Comparison of ENCODE assay signal across 1 cellular context in the genomic region with DNA sequence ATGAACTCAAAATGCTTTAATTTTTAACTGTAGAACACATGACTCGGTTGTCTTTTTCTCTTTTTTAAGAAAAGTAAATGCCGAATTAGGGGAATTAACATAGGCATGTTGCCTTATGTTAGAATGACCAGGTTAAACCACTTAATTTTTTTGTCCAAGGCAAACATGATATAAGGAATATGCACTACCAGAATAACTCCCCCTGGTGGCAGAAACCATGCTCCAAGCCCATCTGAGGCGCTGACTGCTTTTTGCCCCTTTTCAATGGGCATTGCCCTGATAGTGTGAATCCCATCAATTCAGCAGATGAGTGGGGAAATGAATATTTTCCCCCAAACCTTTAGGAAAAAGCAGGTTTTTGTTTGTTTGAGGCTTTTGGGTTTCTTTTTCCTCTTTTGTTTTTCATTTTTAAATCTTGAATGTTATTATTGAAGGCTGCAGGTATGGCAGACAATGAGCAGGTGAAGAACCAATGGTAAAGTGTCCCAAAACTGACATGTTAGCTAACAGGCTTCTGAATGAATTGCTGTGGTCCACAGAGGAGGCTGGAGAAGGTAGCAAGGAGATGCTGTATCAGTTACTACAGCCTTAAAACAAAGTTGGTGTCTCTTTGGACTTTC.
TF ChIP-seq lines count a peak whose summit lies in the region.

No MANE protein-coding gene starts in this region.

TF ChIP-seq in K562, 482 proteins besides CTCF, POLR2A, EP300 and RAD21 (continued from another document):
- TF ChIP-seq, protein P1, sequence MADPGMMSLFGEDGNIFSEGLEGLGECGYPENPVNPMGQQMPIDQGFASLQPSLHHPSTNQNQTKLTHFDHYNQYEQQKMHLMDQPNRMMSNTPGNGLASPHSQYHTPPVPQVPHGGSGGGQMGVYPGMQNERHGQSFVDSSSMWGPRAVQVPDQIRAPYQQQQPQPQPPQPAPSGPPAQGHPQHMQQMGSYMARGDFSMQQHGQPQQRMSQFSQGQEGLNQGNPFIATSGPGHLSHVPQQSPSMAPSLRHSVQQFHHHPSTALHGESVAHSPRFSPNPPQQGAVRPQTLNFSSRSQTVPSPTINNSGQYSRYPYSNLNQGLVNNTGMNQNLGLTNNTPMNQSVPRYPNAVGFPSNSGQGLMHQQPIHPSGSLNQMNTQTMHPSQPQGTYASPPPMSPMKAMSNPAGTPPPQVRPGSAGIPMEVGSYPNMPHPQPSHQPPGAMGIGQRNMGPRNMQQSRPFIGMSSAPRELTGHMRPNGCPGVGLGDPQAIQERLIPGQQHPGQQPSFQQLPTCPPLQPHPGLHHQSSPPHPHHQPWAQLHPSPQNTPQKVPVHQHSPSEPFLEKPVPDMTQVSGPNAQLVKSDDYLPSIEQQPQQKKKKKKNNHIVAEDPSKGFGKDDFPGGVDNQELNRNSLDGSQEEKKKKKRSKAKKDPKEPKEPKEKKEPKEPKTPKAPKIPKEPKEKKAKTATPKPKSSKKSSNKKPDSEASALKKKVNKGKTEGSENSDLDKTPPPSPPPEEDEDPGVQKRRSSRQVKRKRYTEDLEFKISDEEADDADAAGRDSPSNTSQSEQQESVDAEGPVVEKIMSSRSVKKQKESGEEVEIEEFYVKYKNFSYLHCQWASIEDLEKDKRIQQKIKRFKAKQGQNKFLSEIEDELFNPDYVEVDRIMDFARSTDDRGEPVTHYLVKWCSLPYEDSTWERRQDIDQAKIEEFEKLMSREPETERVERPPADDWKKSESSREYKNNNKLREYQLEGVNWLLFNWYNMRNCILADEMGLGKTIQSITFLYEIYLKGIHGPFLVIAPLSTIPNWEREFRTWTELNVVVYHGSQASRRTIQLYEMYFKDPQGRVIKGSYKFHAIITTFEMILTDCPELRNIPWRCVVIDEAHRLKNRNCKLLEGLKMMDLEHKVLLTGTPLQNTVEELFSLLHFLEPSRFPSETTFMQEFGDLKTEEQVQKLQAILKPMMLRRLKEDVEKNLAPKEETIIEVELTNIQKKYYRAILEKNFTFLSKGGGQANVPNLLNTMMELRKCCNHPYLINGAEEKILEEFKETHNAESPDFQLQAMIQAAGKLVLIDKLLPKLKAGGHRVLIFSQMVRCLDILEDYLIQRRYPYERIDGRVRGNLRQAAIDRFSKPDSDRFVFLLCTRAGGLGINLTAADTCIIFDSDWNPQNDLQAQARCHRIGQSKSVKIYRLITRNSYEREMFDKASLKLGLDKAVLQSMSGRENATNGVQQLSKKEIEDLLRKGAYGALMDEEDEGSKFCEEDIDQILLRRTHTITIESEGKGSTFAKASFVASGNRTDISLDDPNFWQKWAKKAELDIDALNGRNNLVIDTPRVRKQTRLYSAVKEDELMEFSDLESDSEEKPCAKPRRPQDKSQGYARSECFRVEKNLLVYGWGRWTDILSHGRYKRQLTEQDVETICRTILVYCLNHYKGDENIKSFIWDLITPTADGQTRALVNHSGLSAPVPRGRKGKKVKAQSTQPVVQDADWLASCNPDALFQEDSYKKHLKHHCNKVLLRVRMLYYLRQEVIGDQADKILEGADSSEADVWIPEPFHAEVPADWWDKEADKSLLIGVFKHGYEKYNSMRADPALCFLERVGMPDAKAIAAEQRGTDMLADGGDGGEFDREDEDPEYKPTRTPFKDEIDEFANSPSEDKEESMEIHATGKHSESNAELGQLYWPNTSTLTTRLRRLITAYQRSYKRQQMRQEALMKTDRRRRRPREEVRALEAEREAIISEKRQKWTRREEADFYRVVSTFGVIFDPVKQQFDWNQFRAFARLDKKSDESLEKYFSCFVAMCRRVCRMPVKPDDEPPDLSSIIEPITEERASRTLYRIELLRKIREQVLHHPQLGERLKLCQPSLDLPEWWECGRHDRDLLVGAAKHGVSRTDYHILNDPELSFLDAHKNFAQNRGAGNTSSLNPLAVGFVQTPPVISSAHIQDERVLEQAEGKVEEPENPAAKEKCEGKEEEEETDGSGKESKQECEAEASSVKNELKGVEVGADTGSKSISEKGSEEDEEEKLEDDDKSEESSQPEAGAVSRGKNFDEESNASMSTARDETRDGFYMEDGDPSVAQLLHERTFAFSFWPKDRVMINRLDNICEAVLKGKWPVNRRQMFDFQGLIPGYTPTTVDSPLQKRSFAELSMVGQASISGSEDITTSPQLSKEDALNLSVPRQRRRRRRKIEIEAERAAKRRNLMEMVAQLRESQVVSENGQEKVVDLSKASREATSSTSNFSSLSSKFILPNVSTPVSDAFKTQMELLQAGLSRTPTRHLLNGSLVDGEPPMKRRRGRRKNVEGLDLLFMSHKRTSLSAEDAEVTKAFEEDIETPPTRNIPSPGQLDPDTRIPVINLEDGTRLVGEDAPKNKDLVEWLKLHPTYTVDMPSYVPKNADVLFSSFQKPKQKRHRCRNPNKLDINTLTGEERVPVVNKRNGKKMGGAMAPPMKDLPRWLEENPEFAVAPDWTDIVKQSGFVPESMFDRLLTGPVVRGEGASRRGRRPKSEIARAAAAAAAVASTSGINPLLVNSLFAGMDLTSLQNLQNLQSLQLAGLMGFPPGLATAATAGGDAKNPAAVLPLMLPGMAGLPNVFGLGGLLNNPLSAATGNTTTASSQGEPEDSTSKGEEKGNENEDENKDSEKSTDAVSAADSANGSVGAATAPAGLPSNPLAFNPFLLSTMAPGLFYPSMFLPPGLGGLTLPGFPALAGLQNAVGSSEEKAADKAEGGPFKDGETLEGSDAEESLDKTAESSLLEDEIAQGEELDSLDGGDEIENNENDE (IDR thresholded peaks at IDR 0.05; ENCODE audit: low read depth, low read length) = no peak
- TF ChIP-seq ZNF57 (CRISPR knock-in tag; IDR thresholded peaks at IDR 0.05) (no peak), BRCA1 (IDR thresholded peaks at IDR 0.05) (no peak), BRCA1 (CRISPR knock-in tag; IDR thresholded peaks at IDR 0.05) (no peak), ZNF41 (CRISPR knock-in tag; conservative IDR thresholded peaks at IDR 0.05) (no peak), ZNF707 (CRISPR knock-in tag; conservative IDR thresholded peaks at IDR 0.05) (no peak)
TF ChIP-seq in K562: peak in this region for 0.
